ENCODE assay signal across 18 cellular contexts in the genomic region with DNA sequence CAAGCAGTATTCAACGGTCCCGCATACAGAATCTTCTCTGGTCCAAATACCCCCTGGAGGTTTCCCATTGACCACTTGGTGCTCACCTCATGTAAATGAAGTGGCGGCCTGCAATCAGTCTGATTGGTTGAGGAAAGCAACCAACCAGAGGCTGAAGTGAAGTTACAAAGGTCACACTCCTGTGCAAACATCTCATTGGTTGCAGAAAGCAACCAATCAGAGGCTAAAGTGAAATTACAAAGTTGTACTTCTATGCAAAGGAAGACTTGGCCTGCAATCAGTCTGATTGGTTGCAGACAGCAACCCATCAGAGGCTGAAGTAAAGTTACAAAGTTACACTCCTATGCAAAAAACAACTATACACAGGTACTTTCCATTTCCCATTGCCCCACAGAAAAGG. TPM values are rescaled to one million over a fixed set of nuclear protein-coding genes. Genes with fewer than 3 reads are reported as not detected.
DNase-seq lines count a peak whose midpoint lies in the region; ATAC-seq, FAIRE-seq and TF ChIP-seq lines count a peak whose summit lies in the region.
"Had no signal": no experiment of that assay in that cellular context is flagged by ENCODE, and none has a peak within 500 bp of the region (broad histone marks: within the 10 kb centered on the region; RNA-seq: fewer than 3 reads in every experiment).

No MANE protein-coding gene starts in this region.

- no peak for TF ChIP-seq POLR2A in H54 (IDR thresholded peaks at IDR 0.05; ENCODE audit: low read depth, low read length)

- H3K4me2 ChIP-seq in GM23338, result no peak overlapping the region

- POLR2A ChIA-PET in activated CD4-positive, alpha-beta T cell treated with anti-CD3 and anti-CD28 coated beads, Interleukin-2, amount 10 ng/mL, durations not matched to agents 7 days and 5 days (lab: Charles Lee), result no interaction called here

- peak overlapping the region; percentile 46 for H3K4me3 Mint-ChIP-seq in activated CD4-positive, alpha-beta T cell treated with anti-CD3 and anti-CD28 coated beads, Interleukin-2, amount 10 ng/mL, durations not matched to agents 7 days and 5 days
- peak overlapping the region; percentile 98 for H3K4me3 Mint-ChIP-seq in activated naive CD8-positive, alpha-beta T cell
- H3K4me3 Mint-ChIP-seq in nephron, result peak overlapping the region; percentile 35 to 53 (median 44)
- H3K4me3 Mint-ChIP-seq in GM23338, result no peak overlapping the region
- H3K4me3 Mint-ChIP-seq: WTC11 had no signal

- H3K36me3 ChIP-seq in GM23338 (ENCODE audit: insufficient read depth), result no peaks in the 10 kb centered on the region
- H3K36me3 ChIP-seq: ascending aorta, gastrocnemius medialis, upper lobe of right lung had no signal

- peaks cover 40% of the 10 kb centered on the region for H3K36me3 Mint-ChIP-seq in activated CD4-positive, alpha-beta T cell treated with anti-CD3 and anti-CD28 coated beads, Interleukin-2, amount 10 ng/mL, durations not matched to agents 7 days and 5 days (ENCODE audit: low read depth)
- no peaks in the 10 kb centered on the region for H3K36me3 Mint-ChIP-seq in activated naive CD8-positive, alpha-beta T cell
- no peaks in the 10 kb centered on the region for H3K36me3 Mint-ChIP-seq in nephron (ENCODE audit: low read depth)
- H3K36me3 Mint-ChIP-seq in GM23338 (ENCODE audit: low read depth), result no peaks in the 10 kb centered on the region
- H3K36me3 Mint-ChIP-seq: WTC11 had no signal

- H3K4me1 ChIP-seq in GM23338 (ENCODE audit: insufficient read depth), result no peaks in the 10 kb centered on the region

- CTCF ChIA-PET in activated CD4-positive, alpha-beta T cell treated with anti-CD3 and anti-CD28 coated beads, Interleukin-2, amount 10 ng/mL, durations not matched to agents 7 days and 5 days (lab: Charles Lee), result interaction anchor here (0.9 kb wide), 1 partner anchor 251 kb away, joined by 3 read pairs; no protein-coding TSS in a partner anchor

- H3K27me3 Mint-ChIP-seq in activated CD4-positive, alpha-beta T cell treated with anti-CD3 and anti-CD28 coated beads, Interleukin-2, amount 10 ng/mL, durations not matched to agents 7 days and 5 days, result no peaks in the 10 kb centered on the region
- no peaks in the 10 kb centered on the region for H3K27me3 Mint-ChIP-seq in activated naive CD8-positive, alpha-beta T cell
- peaks cover 36% of the 10 kb centered on the region for H3K27me3 Mint-ChIP-seq in nephron (ENCODE audit: low read depth)
- peaks cover 26% of the 10 kb centered on the region for H3K27me3 Mint-ChIP-seq in GM23338 (ENCODE audit: insufficient read depth, low read depth, poor library complexity)

- H3K79me2 ChIP-seq in GM23338 (replicated peaks; ENCODE audit: insufficient read depth), result no peaks in the 10 kb centered on the region

- no peaks in the 10 kb centered on the region; the same call in 1 of the 2 replicates for H3K9me2 ChIP-seq in GM23338 (ENCODE audit: insufficient read depth)

- H3K4me1 Mint-ChIP-seq in activated CD4-positive, alpha-beta T cell treated with anti-CD3 and anti-CD28 coated beads, Interleukin-2, amount 10 ng/mL, durations not matched to agents 7 days and 5 days, result peaks cover 71% of the 10 kb centered on the region
- peaks cover 80% of the 10 kb centered on the region for H3K4me1 Mint-ChIP-seq in activated naive CD8-positive, alpha-beta T cell (ENCODE audit: low read depth)
- H3K4me1 Mint-ChIP-seq in nephron, result peaks cover 14% of the 10 kb centered on the region
- H3K4me1 Mint-ChIP-seq in GM23338, result peaks cover 7% of the 10 kb centered on the region; the same call in 2 of the 3 replicates

- no peaks in the 10 kb centered on the region for H3F3A ChIP-seq in GM23338 (replicated peaks; ENCODE audit: low read depth)

- ATAC-seq in HG02623 (IDR thresholded peaks at IDR 0.05; ENCODE audit: unreplicated experiment), result no peak
- ATAC-seq in GM23338, result no peak
- ATAC-seq: gastrocnemius medialis, upper lobe of right lung, WTC11 had no signal

- peaks cover 20% of the 10 kb centered on the region for H3K27me3 ChIP-seq in GM23338 (ENCODE audit: insufficient read depth)
- H3K27me3 ChIP-seq: ascending aorta, gastrocnemius medialis, upper lobe of right lung had no signal

- no peak for DNase-seq in activated CD4-positive, alpha-beta T cell treated with anti-CD3 and anti-CD28 coated beads, Interleukin-2, amount 10 ng/mL, durations not matched to agents 7 days and 5 days
- no peak for DNase-seq in activated CD4-positive, alpha-beta T cell treated with anti-CD3 and anti-CD28 coated beads, Interleukin-2, amount 50 U/mL, for 1 hour
- DNase-seq in NAMALWA (ENCODE audit: low spot score), result peak; percentile 61
- DNase-seq in H54 (ENCODE audit: insufficient read length, low spot score), result no peak
- no peak for DNase-seq in GM23338 (ENCODE audit: low spot score)
- DNase-seq: C1 segment of cervical spinal cord, DND-41, gastrocnemius medialis, NCI-H1092, NCI-H82, upper lobe of right lung had no signal

- TF ChIP-seq CTCF in nephron (IDR thresholded peaks at IDR 0.05; ENCODE audit: unreplicated experiment in 3 of 3) (no peak), GM23338 (conservative IDR thresholded peaks at IDR 0.05; ENCODE audit: low read depth in 2 of 2) (no peak)

- H2AFZ ChIP-seq in GM23338, result no peak overlapping the region

- no peak overlapping the region for H3K27ac ChIP-seq in GM23338 (ENCODE audit: low read depth)
- H3K27ac ChIP-seq: coronary artery, gastrocnemius medialis, upper lobe of right lung had no signal

- no peak overlapping the region for H3K4me3 ChIP-seq in GM23338
- H3K4me3 ChIP-seq: ascending aorta, coronary artery, gastrocnemius medialis, skin epidermis, upper lobe of right lung had no signal

- peak overlapping the region; percentile 100 for H3K27ac Mint-ChIP-seq in activated CD4-positive, alpha-beta T cell treated with anti-CD3 and anti-CD28 coated beads, Interleukin-2, amount 10 ng/mL, durations not matched to agents 7 days and 5 days
- H3K27ac Mint-ChIP-seq in activated naive CD8-positive, alpha-beta T cell, result peak overlapping the region; percentile 98
- H3K27ac Mint-ChIP-seq in nephron (no peak overlapping the region), GM23338 (no peak overlapping the region)
- H3K27ac Mint-ChIP-seq: WTC11 had no signal

- H4K20me1 ChIP-seq in GM23338 (replicated peaks; ENCODE audit: insufficient read depth), result no peaks in the 10 kb centered on the region

- peaks cover 6% of the 10 kb centered on the region for H3K9me3 Mint-ChIP-seq in activated CD4-positive, alpha-beta T cell treated with anti-CD3 and anti-CD28 coated beads, Interleukin-2, amount 10 ng/mL, durations not matched to agents 7 days and 5 days
- no peaks in the 10 kb centered on the region for H3K9me3 Mint-ChIP-seq in activated naive CD8-positive, alpha-beta T cell (ENCODE audit: low read depth)
- H3K9me3 Mint-ChIP-seq in nephron (no peaks in the 10 kb centered on the region), GM23338 (no peaks in the 10 kb centered on the region; the same call in 2 of the 3 replicates)
- H3K9me3 Mint-ChIP-seq: WTC11 had no signal

- no peak for FAIRE-seq in H54 (lab: Jason Lieb, UNC)

TF ChIP-seq in GM23338, 12 proteins besides CTCF, POLR2A, EP300 and RAD21:
- no peak for TF ChIP-seq NANOG (IDR thresholded peaks at IDR 0.05; ENCODE audit: borderline replicate concordance)
- no peak for TF ChIP-seq EZH2 (IDR thresholded peaks at IDR 0.05; ENCODE audit: low read depth, unreplicated experiment)
- no peak for TF ChIP-seq JUNB (IDR thresholded peaks at IDR 0.05; ENCODE audit: unreplicated experiment)
- TF ChIP-seq CREB1 (CRISPR knock-in tag; IDR thresholded peaks at IDR 0.05; ENCODE audit: low read depth), result no peak
- no peak for TF ChIP-seq ZNF331 (CRISPR knock-in tag; IDR thresholded peaks at IDR 0.05; ENCODE audit: low read depth)

RNA-seq across cellular contexts. Expression of a gene that starts 2.5 kb away (rescaled TPM):
- 100 to 1,000 TPM; 364 to 392 TPM for total RNA-seq in activated CD4-positive, alpha-beta T cell treated with anti-CD3 and anti-CD28 coated beads, Interleukin-2, amount 10 ng/mL, durations not matched to agents 7 days and 5 days
- total RNA-seq in GM23338 (2014; rRNA removed; shearing (Covaris generic)), result 0.73 TPM in 1 of 2 replicates, not detected in the other
- 0.44 and 0.47 TPM in 2 replicates for polyA plus RNA-seq in GM23338 (2016; fragmentation: Nextera tagmentation; extraction: Ambion mirVana)

Comparison
In these comparisons a context has a peak if more than half of its experiments do, and no peak if none do; other contexts are left out.
1. H3K27ac Mint-ChIP-seq: peak in activated CD4-positive, alpha-beta T cell treated with anti-CD3 and anti-CD28 coated beads, Interleukin-2, amount 10 ng/mL, durations not matched to agents 7 days and 5 days (single experiment) and activated naive CD8-positive, alpha-beta T cell (single experiment); none in nephron (0 of 3) and GM23338 (single experiment).
2. RNA of a gene that starts 2.5 kb away (total RNA-seq): 364 to 392 TPM in activated CD4-positive, alpha-beta T cell treated with anti-CD3 and anti-CD28 coated beads, Interleukin-2, amount 10 ng/mL, durations not matched to agents 7 days and 5 days; 0.73 TPM in GM23338; every median in the first group is over 100 times any median in the second.